23 cellular contexts compared by ENCODE assay signal in genomic region chr2:234805826-234806225, GRCh38.
DNase-seq lines count a peak whose midpoint lies in the region; ATAC-seq, FAIRE-seq and TF ChIP-seq lines count a peak whose summit lies in the region.
"Had no signal": no experiment of that assay in that cellular context is flagged by ENCODE, and none has a peak within 500 bp of the region (broad histone marks: within the 10 kb centered on the region; RNA-seq: fewer than 3 reads in every experiment).

No MANE protein-coding gene starts in this region.

- intact Hi-C loops in IMR-90 (cut with micrococcal nuclease) = no loop called here
- intact Hi-C loops in esophagus squamous epithelium (cut with DNase I) = no loop called here
- intact Hi-C loops in posterior vena cava (cut with DNase I) = no loop called here

- H3K79me2 ChIP-seq in astrocyte (ENCODE audit: insufficient read depth, low read length) = no peaks in the 10 kb centered on the region

- no peak overlapping the region for H2BK5ac ChIP-seq in IMR-90 (ENCODE audit: low read depth, low read length, poor library complexity, severe bottlenecking)

- H3K27me3 ChIP-seq in IMR-90 (ENCODE audit: control insufficient read depth, insufficient read depth, low read length) (peaks cover 6% of the 10 kb centered on the region), astrocyte (ENCODE audit: insufficient read depth, low read length) (peaks cover 2% of the 10 kb centered on the region), esophagus squamous epithelium (peaks cover 0 to 10% (median 0%) of the 10 kb centered on the region in 4 donors)

- no peak overlapping the region for H4K91ac ChIP-seq in IMR-90 (ENCODE audit: insufficient read depth, low read depth, low read length)

- in situ Hi-C loops in IMR-90 (cut with MboI; ENCODE audit: low sequenced_read_pairs) = no loop called here

- dilution Hi-C loops in IMR-90 (cut with HindIII; ENCODE audit: low sequenced_read_pairs, unreplicated experiment) = no loop called here

- TF ChIP-seq CTCF in IMR-90 (conservative IDR thresholded peaks at IDR 0.05; ENCODE audit: low read depth, low read length) (no peak), astrocyte (IDR thresholded peaks at IDR 0.05; ENCODE audit: insufficient read depth, low read depth, low read length) (no peak), esophagus squamous epithelium (IDR thresholded peaks at IDR 0.05) (no peak)

- no peak overlapping the region for H3K4me3 Mint-ChIP-seq in astrocyte (ENCODE audit: unreplicated experiment)
- H3K4me3 Mint-ChIP-seq: CD4-positive, alpha-beta T cell; GM23338; HFFc6; IgD-negative memory B cell had no signal

- H3K36me3 Mint-ChIP-seq in astrocyte (ENCODE audit: low read depth, unreplicated experiment) = no peaks in the 10 kb centered on the region

- H4K20me1 ChIP-seq in IMR-90 (ENCODE audit: insufficient read depth, low read length) (no peaks in the 10 kb centered on the region), astrocyte (ENCODE audit: insufficient read depth, low read length) (no peaks in the 10 kb centered on the region)

- POLR2A ChIA-PET in IMR-90 (lab: Charles Lee; ENCODE audit: unreplicated experiment) = no interaction called here

- peak overlapping the region; percentile 18; the same call in 1 of the 2 replicates for H2AK5ac ChIP-seq in IMR-90 (ENCODE audit: low read depth, low read length)

- no TSS peak for BruUV-seq in IMR-90 (replicated peaks; lab: Mats Ljungman, UMichigan)

- ATAC-seq in IMR-90 (ENCODE audit: low read depth) = no peak
- ATAC-seq in GM21825 (IDR thresholded peaks at IDR 0.05; ENCODE audit: unreplicated experiment) = no peak
- ATAC-seq: GM23338, HCT116 had no signal

- H3K27me3 Mint-ChIP-seq in astrocyte (ENCODE audit: low read depth, unreplicated experiment) = peaks cover 25% of the 10 kb centered on the region
- H3K27me3 Mint-ChIP-seq: IgD-negative memory B cell had no signal

- H3K14ac ChIP-seq in IMR-90 (replicated peaks; ENCODE audit: low read depth, low read length) = no peak overlapping the region

- no peak overlapping the region for H3K27ac Mint-ChIP-seq in astrocyte (ENCODE audit: unreplicated experiment)
- H3K27ac Mint-ChIP-seq: CD4-positive, alpha-beta T cell; GM23338; HFFc6; IgD-negative memory B cell had no signal

- no peak overlapping the region for H3K9ac ChIP-seq in IMR-90 (ENCODE audit: low read depth, low read length)
- H3K9ac ChIP-seq in astrocyte (ENCODE audit: low read length) = no peak overlapping the region

- H3K27ac ChIP-seq in IMR-90 (ENCODE audit: insufficient read depth, low read length) = no peak overlapping the region
- H3K27ac ChIP-seq in astrocyte (ENCODE audit: low read depth, low read length) = no peak overlapping the region
- no peak overlapping the region for H3K27ac ChIP-seq in esophagus squamous epithelium
- H3K27ac ChIP-seq: C4-2B, HL-60 had no signal

- H3K4me1 ChIP-seq in IMR-90 (ENCODE audit: control insufficient read depth, insufficient read depth, low read length) (no peaks in the 10 kb centered on the region), astrocyte (ENCODE audit: insufficient read depth, low read length) (no peaks in the 10 kb centered on the region), esophagus squamous epithelium (no peaks in the 10 kb centered on the region)
- H3K4me1 ChIP-seq: Caco-2 had no signal

- no CpG with 5 or more reads among the region's 1 CpG for WGBS in IMR-90 (ENCODE audit: extremely low coverage in 2 of 2, insufficient read length in 1 of 2), 2 experiments
- WGBS in esophagus squamous epithelium, 2 donors = 73 to 77% methylated on average over 1 of the region's 1 CpG

- H3K9me1 ChIP-seq in IMR-90 (ENCODE audit: insufficient read depth, low read length) = no peaks in the 10 kb centered on the region

- peaks cover 12% of the 10 kb centered on the region for H3K9me3 ChIP-seq in IMR-90 (ENCODE audit: control insufficient read depth, insufficient read depth, low read length)
- H3K9me3 ChIP-seq in astrocyte (ENCODE audit: insufficient read depth, low read depth, low read length) = peaks cover 4% of the 10 kb centered on the region
- no peaks in the 10 kb centered on the region for H3K9me3 ChIP-seq in esophagus squamous epithelium
- H3K9me3 ChIP-seq: Caco-2 had no signal

- H3K18ac ChIP-seq in IMR-90 (ENCODE audit: low read depth, low read length) = no peak overlapping the region

- H3K56ac ChIP-seq in IMR-90 (ENCODE audit: extremely low read depth, insufficient read depth, low read length) = no peak overlapping the region

- no peak overlapping the region for H3K23ac ChIP-seq in IMR-90 (ENCODE audit: low read depth, low read length)

- peaks cover 20% of the 10 kb centered on the region for H3K9me3 Mint-ChIP-seq in astrocyte (ENCODE audit: unreplicated experiment)
- H3K9me3 Mint-ChIP-seq: CD4-positive, alpha-beta T cell had no signal

- H3K4me2 ChIP-seq in IMR-90 (ENCODE audit: low read depth, low read length) (no peak overlapping the region), astrocyte (ENCODE audit: low read length) (no peak overlapping the region)
- H3K4me2 ChIP-seq: GM23338 had no signal

- TF ChIP-seq RAD21 in IMR-90 (IDR thresholded peaks at IDR 0.05; ENCODE audit: low read length) = no peak

- no peak overlapping the region for H4K5ac ChIP-seq in IMR-90 (ENCODE audit: low read depth, low read length)

- no peak overlapping the region for H2BK120ac ChIP-seq in IMR-90 (ENCODE audit: low read depth, low read length)

- H3K4ac ChIP-seq in IMR-90 (ENCODE audit: low read depth, low read length) = no peak overlapping the region; the same call in 1 of the 2 replicates

- no peak overlapping the region for H2BK20ac ChIP-seq in IMR-90 (ENCODE audit: low read depth, low read length)

- H3K79me1 ChIP-seq in IMR-90 (ENCODE audit: low read depth in 1 of 2, low read length in 2 of 2) = no peaks in the 10 kb centered on the region

- H3K36me3 ChIP-seq in IMR-90 (ENCODE audit: control insufficient read depth, insufficient read depth, low read length) = no peaks in the 10 kb centered on the region
- no peaks in the 10 kb centered on the region for H3K36me3 ChIP-seq in astrocyte (ENCODE audit: insufficient read depth, low read length)
- H3K36me3 ChIP-seq in esophagus squamous epithelium = no peaks in the 10 kb centered on the region

- H3K4me3 ChIP-seq in IMR-90 (ENCODE audit: insufficient read depth, low read depth, low read length) = no peak overlapping the region
- no peak overlapping the region for H3K4me3 ChIP-seq in astrocyte (ENCODE audit: insufficient read depth, low read depth, low read length)
- no peak overlapping the region for H3K4me3 ChIP-seq in esophagus squamous epithelium
- H3K4me3 ChIP-seq: GM23338 had no signal

- no peak for FAIRE-seq in astrocyte (lab: Jason Lieb, UNC)
- FAIRE-seq: A204.1, D721Med, GM12892, GM18507 had no signal

- no peaks in the 10 kb centered on the region for H3K4me1 Mint-ChIP-seq in astrocyte (ENCODE audit: low read depth, unreplicated experiment)
- H3K4me1 Mint-ChIP-seq: GM23338, IgD-negative memory B cell had no signal

- DNase-seq in IMR-90 (no peak), astrocyte (ENCODE audit: low read depth) (peak; percentile 73), mesenteric fat pad (ENCODE audit: low spot score) (peak; percentile 6), esophagus squamous epithelium (lab: John Stamatoyannopoulos, UW) (no peak), NAMALWA (ENCODE audit: low spot score) (no peak), posterior vena cava (ENCODE audit: low spot score) (no peak)
- DNase-seq: ACHN; AML-193; Caco-2; CD4-positive, alpha-beta T cell; GDM1; H7; HFFc6 had no signal

- no peak overlapping the region for H4K8ac ChIP-seq in IMR-90 (ENCODE audit: low read depth in 2 of 2, low read length in 2 of 2)

- TF ChIP-seq POLR2A in IMR-90 (IDR thresholded peaks at IDR 0.05; ENCODE audit: low read depth, low read length) = no peak
- no peak for TF ChIP-seq POLR2A in esophagus squamous epithelium (IDR thresholded peaks at IDR 0.05)

- CTCF ChIA-PET in IMR-90 (lab: Yijun Ruan, JAX) = no interaction called here

- H2BK15ac ChIP-seq in IMR-90 (ENCODE audit: low read depth, low read length) = no peak overlapping the region

- H2AFZ ChIP-seq in IMR-90 (replicated peaks; ENCODE audit: low read length, poor library complexity) = no peak overlapping the region
- H2AFZ ChIP-seq in astrocyte (ENCODE audit: low read depth, low read length) = no peak overlapping the region
- H2AFZ ChIP-seq: GM23338 had no signal

- H2AK9ac ChIP-seq in IMR-90 (replicated peaks; ENCODE audit: low read depth, low read length, poor library complexity) = no peak overlapping the region

TF ChIP-seq in IMR-90, 13 proteins besides CTCF, POLR2A, EP300 and RAD21:
- TF ChIP-seq CEBPB (IDR thresholded peaks at IDR 0.05; ENCODE audit: low read depth, low read length) (no peak), RFX5 (IDR thresholded peaks at IDR 0.05; ENCODE audit: low read depth, low read length) (no peak), SMC3 (IDR thresholded peaks at IDR 0.05; ENCODE audit: low read depth, low read length) (no peak), MXI1 (IDR thresholded peaks at IDR 0.05; ENCODE audit: borderline replicate concordance, low read depth, low read length) (no peak), MAFK (IDR thresholded peaks at IDR 0.05; ENCODE audit: low read depth, low read length) (no peak), CHD1 (IDR thresholded peaks at IDR 0.05; ENCODE audit: low read depth, low read length) (no peak), MAZ (IDR thresholded peaks at IDR 0.05; ENCODE audit: borderline replicate concordance, low read depth, low read length) (no peak), RCOR1 (IDR thresholded peaks at IDR 0.05; ENCODE audit: insufficient replicate concordance, low read length) (no peak)
- TF ChIP-seq, protein P1, sequence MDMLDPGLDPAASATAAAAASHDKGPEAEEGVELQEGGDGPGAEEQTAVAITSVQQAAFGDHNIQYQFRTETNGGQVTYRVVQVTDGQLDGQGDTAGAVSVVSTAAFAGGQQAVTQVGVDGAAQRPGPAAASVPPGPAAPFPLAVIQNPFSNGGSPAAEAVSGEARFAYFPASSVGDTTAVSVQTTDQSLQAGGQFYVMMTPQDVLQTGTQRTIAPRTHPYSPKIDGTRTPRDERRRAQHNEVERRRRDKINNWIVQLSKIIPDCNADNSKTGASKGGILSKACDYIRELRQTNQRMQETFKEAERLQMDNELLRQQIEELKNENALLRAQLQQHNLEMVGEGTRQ (IDR thresholded peaks at IDR 0.05; ENCODE audit: low read depth, low read length) = no peak
- TF ChIP-seq, protein P2, sequence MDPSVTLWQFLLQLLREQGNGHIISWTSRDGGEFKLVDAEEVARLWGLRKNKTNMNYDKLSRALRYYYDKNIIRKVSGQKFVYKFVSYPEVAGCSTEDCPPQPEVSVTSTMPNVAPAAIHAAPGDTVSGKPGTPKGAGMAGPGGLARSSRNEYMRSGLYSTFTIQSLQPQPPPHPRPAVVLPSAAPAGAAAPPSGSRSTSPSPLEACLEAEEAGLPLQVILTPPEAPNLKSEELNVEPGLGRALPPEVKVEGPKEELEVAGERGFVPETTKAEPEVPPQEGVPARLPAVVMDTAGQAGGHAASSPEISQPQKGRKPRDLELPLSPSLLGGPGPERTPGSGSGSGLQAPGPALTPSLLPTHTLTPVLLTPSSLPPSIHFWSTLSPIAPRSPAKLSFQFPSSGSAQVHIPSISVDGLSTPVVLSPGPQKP (IDR thresholded peaks at IDR 0.05; ENCODE audit: borderline replicate concordance, low read depth, low read length) = no peak

Comparison
In these comparisons a context has a peak if more than half of its experiments do, and no peak if none do; other contexts are left out.
1. DNase-seq: peak in astrocyte (single experiment) and mesenteric fat pad (single experiment); none in IMR-90 (single experiment), esophagus squamous epithelium (single experiment), NAMALWA (single experiment) and posterior vena cava (single experiment).